13 cellular contexts compared by ENCODE assay signal in genomic region chr11:73195191-73196007, GRCh38. TPM values are rescaled to one million over a fixed set of nuclear protein-coding genes. Genes with fewer than 3 reads are reported as not detected.
A peak's percentile ranks its signal among the peaks of the same experiment; 100 is the strongest.
DNase-seq lines count a peak whose midpoint lies in the region; ATAC-seq, FAIRE-seq and TF ChIP-seq lines count a peak whose summit lies in the region.
"Had no signal": no experiment of that assay in that cellular context is flagged by ENCODE, and none has a peak within 500 bp of the region (broad histone marks: within the 10 kb centered on the region; RNA-seq: fewer than 3 reads in every experiment).

No MANE protein-coding gene starts in this region.

- ATAC-seq in WTC11 (no peak), T-helper 17 cell (no peak)
- no peak for ATAC-seq in naive thymus-derived CD8-positive, alpha-beta T cell

- peak overlapping the region; percentile 67 for H3K9ac ChIP-seq in keratinocyte (ENCODE audit: control insufficient read depth, extremely low read depth, insufficient read depth, low read length)

- DNase-seq in HT1080 (ENCODE audit: low read depth), result peak; percentile 81
- peak; percentile 8 for DNase-seq in WTC11 (ENCODE audit: low spot score)
- peak; percentile 98 for DNase-seq in keratinocyte (ENCODE audit: low read depth, low spot score)
- peak; percentile 60 for DNase-seq in transverse colon
- no peak for DNase-seq in T-helper 17 cell
- no peak for DNase-seq in naive thymus-derived CD8-positive, alpha-beta T cell
- no peak for DNase-seq in NK-92 (lab: John Stamatoyannopoulos, UW; ENCODE audit: unreplicated experiment)
- DNase-seq: activated CD4-positive, alpha-beta memory T cell treated with anti-CD3 and anti-CD28 coated beads, Interleukin-2, amount 10 ng/mL, durations not matched to agents 7 days and 5 days; effector memory CD4-positive, alpha-beta T cell; NCI-H1092 treated with DMSO at 0.1 percent for 48 hours; stimulated activated CD4-positive, alpha-beta T cell treated with anti-CD3 and anti-CD28 coated beads, Interleukin-4, amount 100 ng/mL, for 1 hour had no signal

- H3K4me2 ChIP-seq in keratinocyte (ENCODE audit: control insufficient read depth, extremely low read depth, insufficient read depth, low read depth, low read length), result peak overlapping the region; percentile 67

- H2AFZ ChIP-seq in keratinocyte (ENCODE audit: control insufficient read depth, low read length), result no peak overlapping the region

- no peaks in the 10 kb centered on the region for H3K27me3 ChIP-seq in keratinocyte (ENCODE audit: control insufficient read depth, extremely low read depth, insufficient read depth, low read length)
- H3K27me3 ChIP-seq in transverse colon, result no peaks in the 10 kb centered on the region
- H3K27me3 ChIP-seq: ovary had no signal

- peaks cover 71% of the 10 kb centered on the region for H3K4me1 ChIP-seq in keratinocyte (ENCODE audit: control insufficient read depth, extremely low read depth, insufficient read depth, low read length)
- H3K4me1 ChIP-seq in transverse colon, result peaks cover 9 to 57% (median 23%) of the 10 kb centered on the region in 4 donors

- H3K27ac ChIP-seq in keratinocyte (ENCODE audit: control insufficient read depth, insufficient read depth, low read length), result peak overlapping the region; percentile 94
- peak overlapping the region; percentile 83 to 87 (median 86) for H3K27ac ChIP-seq in transverse colon
- H3K27ac ChIP-seq: ovary had no signal

- H3K4me3 ChIP-seq in keratinocyte (ENCODE audit: control insufficient read depth in 2 of 3, extremely low read depth in 1 of 3, insufficient read depth in 2 of 3, low read depth in 1 of 3, low read length in 3 of 3) (peak overlapping the region in 1 of 3 experiments; percentile 48), transverse colon (no peak overlapping the region)
- H3K4me3 ChIP-seq: ovary had no signal

- H3K4me3 Mint-ChIP-seq in WTC11, result no peak overlapping the region
- no peak overlapping the region for H3K4me3 Mint-ChIP-seq in T-helper 17 cell
- H3K4me3 Mint-ChIP-seq in naive thymus-derived CD8-positive, alpha-beta T cell, result no peak overlapping the region
- H3K4me3 Mint-ChIP-seq: activated CD4-positive, alpha-beta memory T cell treated with anti-CD3 and anti-CD28 coated beads, Interleukin-2, amount 10 ng/mL, durations not matched to agents 7 days and 5 days had no signal

- H3K4me1 Mint-ChIP-seq in WTC11, result peaks cover 16% of the 10 kb centered on the region
- H3K4me1 Mint-ChIP-seq in T-helper 17 cell, result peaks cover 2% of the 10 kb centered on the region
- peaks cover 0 to 5% (median 0%) of the 10 kb centered on the region in 4 donors for H3K4me1 Mint-ChIP-seq in naive thymus-derived CD8-positive, alpha-beta T cell

- peaks cover 4% of the 10 kb centered on the region for H3K9me1 ChIP-seq in keratinocyte (ENCODE audit: control insufficient read depth, extremely low read depth, insufficient read depth, low read length)

- dilution Hi-C loops in keratinocyte (cut with MboI; ENCODE audit: extremely low pct_ligation_motif_present, low sequenced_read_pairs), result no loop called here

- H3K9me3 ChIP-seq in keratinocyte (ENCODE audit: control insufficient read depth, low read depth, low read length) (no peaks in the 10 kb centered on the region), transverse colon (no peaks in the 10 kb centered on the region), T-helper 17 cell (ENCODE audit: control insufficient read depth, low read length, poor library complexity, severe bottlenecking) (no peaks in the 10 kb centered on the region)
- H3K9me3 ChIP-seq: ovary had no signal

- POLR2A ChIA-PET in WTC11 (lab: Charles Lee), result no interaction called here
- POLR2A ChIA-PET in naive thymus-derived CD8-positive, alpha-beta T cell (lab: Charles Lee), result no interaction called here

- WGBS in transverse colon (ENCODE audit: low coverage in 1 of 2), 2 donors, result 79% methylated on average over 3 of the region's 3 CpGs; no CpG with 5 or more reads in 1 of the 2 donors

- TF ChIP-seq CTCF in WTC11 (IDR thresholded peaks at IDR 0.05) (no peak), keratinocyte (optimal IDR thresholded peaks at IDR 0.05 in 1 of 3, IDR thresholded peaks at IDR 0.05 in 1 of 3, conservative IDR thresholded peaks at IDR 0.05 in 1 of 3; ENCODE audit: extremely low read depth in 1 of 3, insufficient read depth in 2 of 3, low read length in 3 of 3) (no peak), transverse colon (IDR thresholded peaks at IDR 0.05) (peak in 1 of 5 experiments; percentile 12)

- H4K20me1 ChIP-seq in keratinocyte (ENCODE audit: control insufficient read depth, extremely low read depth, insufficient read depth, low read length), result no peaks in the 10 kb centered on the region

- TF ChIP-seq POLR2A in transverse colon (IDR thresholded peaks at IDR 0.05), result peak; percentile 57

- H3K36me3 ChIP-seq in keratinocyte (ENCODE audit: control insufficient read depth in 2 of 2, extremely low read depth in 1 of 2, insufficient read depth in 2 of 2, low read length in 2 of 2) (no peaks in the 10 kb centered on the region), transverse colon (no peaks in the 10 kb centered on the region)
- H3K36me3 ChIP-seq: ovary had no signal

- FAIRE-seq in keratinocyte (lab: Jason Lieb, UNC), result peak; percentile 95

- no peak for TF ChIP-seq EP300 in transverse colon (IDR thresholded peaks at IDR 0.05; ENCODE audit: low read depth)

- CTCF ChIA-PET in WTC11 (lab: Charles Lee), result interaction anchor here (1.3 to 2.7 kb wide), 3 partner anchors 10 to 364 kb away, joined by 4 to 10 read pairs (median 5); no protein-coding TSS in a partner anchor

- intact Hi-C loops in transverse colon (cut with DNase I; ENCODE audit: low total_unique reads), result loop anchor here (10.0 kb wide), 1 partner anchor 89 kb away; no protein-coding TSS in a partner anchor

- H3K27me3 Mint-ChIP-seq in WTC11 (ENCODE audit: low read depth) (peaks cover 2% of the 10 kb centered on the region; the same call in 1 of the 2 replicates), T-helper 17 cell (peaks cover 27% of the 10 kb centered on the region)
- peaks cover 2 to 5% (median 3%) of the 10 kb centered on the region in 5 donors for H3K27me3 Mint-ChIP-seq in naive thymus-derived CD8-positive, alpha-beta T cell

- no peak overlapping the region for H3K27ac Mint-ChIP-seq in WTC11
- H3K27ac Mint-ChIP-seq in T-helper 17 cell, result no peak overlapping the region
- no peak overlapping the region for H3K27ac Mint-ChIP-seq in naive thymus-derived CD8-positive, alpha-beta T cell
- H3K27ac Mint-ChIP-seq: activated CD4-positive, alpha-beta memory T cell treated with anti-CD3 and anti-CD28 coated beads, Interleukin-2, amount 10 ng/mL, durations not matched to agents 7 days and 5 days had no signal

- H3K36me3 Mint-ChIP-seq in WTC11, result no peaks in the 10 kb centered on the region
- peaks cover 2% of the 10 kb centered on the region for H3K36me3 Mint-ChIP-seq in T-helper 17 cell (ENCODE audit: low read depth)
- H3K36me3 Mint-ChIP-seq in naive thymus-derived CD8-positive, alpha-beta T cell, result no peaks in the 10 kb centered on the region

- H3K9me3 Mint-ChIP-seq in WTC11, result no peaks in the 10 kb centered on the region
- H3K9me3 Mint-ChIP-seq in naive thymus-derived CD8-positive, alpha-beta T cell, result no peaks in the 10 kb centered on the region
- H3K9me3 Mint-ChIP-seq: activated CD4-positive, alpha-beta memory T cell treated with anti-CD3 and anti-CD28 coated beads, Interleukin-2, amount 10 ng/mL, durations not matched to agents 7 days and 5 days had no signal

- in situ Hi-C loops in transverse colon (cut with MboI; ENCODE audit: low pct_ligation_motif_present in 1 of 4, low pct_unique_long_range_greater_than_20kb in 1 of 4, low sequenced_read_pairs in 3 of 4), result no loop called here

- no peaks in the 10 kb centered on the region for H3K79me2 ChIP-seq in keratinocyte (ENCODE audit: control insufficient read depth, insufficient read depth, low read length)

TF ChIP-seq in WTC11, 78 proteins besides CTCF, POLR2A, EP300 and RAD21 (continues in another document):
- TF ChIP-seq ATF1 (CRISPR knock-in tag; IDR thresholded peaks at IDR 0.05) (no peak), TP53 (CRISPR knock-in tag; IDR thresholded peaks at IDR 0.05) (no peak), KAT7 (CRISPR knock-in tag; IDR thresholded peaks at IDR 0.05; ENCODE audit: borderline replicate concordance) (no peak), HMGA2 (CRISPR knock-in tag; IDR thresholded peaks at IDR 0.05) (no peak)

RNA-seq across cellular contexts. Expression of gene P2RY2, which starts 22.7 kb away (rescaled TPM):
- 0.05 TPM in 1 of 2 replicates, not detected in the other for total RNA-seq in HT1080 (2014; rRNA removed; shearing (Covaris generic))
- not detected in 2 replicates for polyA plus RNA-seq in HT1080 (2015; cell fraction: cytosol; rRNA removed)
- 0.07 TPM in 2 replicates for polyA plus RNA-seq in HT1080 (2015; cell fraction: nucleus; rRNA removed)
- total RNA-seq in WTC11 (2021) (0.94 to 1.2 TPM (median 1.2 TPM) in 3 replicates), transverse colon (10 to 100 TPM in 3 of 4 donors, 1 to 10 TPM in 1; 8.6 to 21.4 (median 12.6) TPM), T-helper 17 cell (under 1 TPM; 0.29 to 0.55 TPM)
- polyA plus RNA-seq in keratinocyte, result 3.9 to 6.9 TPM (median 5.1 TPM) in 3 replicates
- polyA plus RNA-seq in keratinocyte (2011; ENCODE audit: low read depth), result 1.7 TPM
- polyA plus RNA-seq in keratinocyte (2011; cell fraction: cytosol; rRNA removed), result 2.4 and 2.8 TPM in 2 replicates
- polyA plus RNA-seq in keratinocyte (2011; cell fraction: nucleus; rRNA removed), result 3.9 and 4.0 TPM in 2 replicates
- polyA plus RNA-seq in keratinocyte (2012; ENCODE audit: low replicate concordance), result 2.1 and 7.0 TPM in 2 replicates
- polyA minus RNA-seq in keratinocyte, result 4.4 to 18.0 TPM (median 7.1 TPM) in 3 replicates
- polyA minus RNA-seq in keratinocyte (2011; cell fraction: cytosol; rRNA and poly(A)+ RNA removed), result 2.3 TPM
- polyA minus RNA-seq in keratinocyte (2011; cell fraction: nucleus; rRNA and poly(A)+ RNA removed), result 3.8 and 3.9 TPM in 2 replicates
- total RNA-seq in naive thymus-derived CD8-positive, alpha-beta T cell, result not detected
- polyA plus RNA-seq in naive thymus-derived CD8-positive, alpha-beta T cell, result not detected
- total RNA-seq: activated CD4-positive, alpha-beta memory T cell treated with anti-CD3 and anti-CD28 coated beads, Interleukin-2, amount 10 ng/mL, durations not matched to agents 7 days and 5 days; T-helper 1 cell treated with Interleukin-12 subunit alpha and Interleukin-12 subunit beta and Interleukin-4 antibody, amounts not matched to agents 30 ng/mL and 1 ng/mL, for 36 hours had no signal

RNA-seq across cellular contexts. Expression of gene FCHSD2, which starts 53.3 kb away (rescaled TPM):
- total RNA-seq in HT1080 (2014; rRNA removed; shearing (Covaris generic)), result 4.4 and 5.6 TPM in 2 replicates
- 19.3 and 23.9 TPM in 2 replicates for polyA plus RNA-seq in HT1080 (2015; cell fraction: cytosol; rRNA removed)
- polyA plus RNA-seq in HT1080 (2015; cell fraction: nucleus; rRNA removed), result 19.2 and 21.3 TPM in 2 replicates
- total RNA-seq in WTC11 (2021), result 8.4 to 10.1 TPM (median 8.8 TPM) in 3 replicates
- 11.6 to 16.2 TPM (median 14.2 TPM) in 3 replicates for polyA plus RNA-seq in keratinocyte
- 42.3 TPM for polyA plus RNA-seq in keratinocyte (2011; ENCODE audit: low read depth)
- 12.3 and 17.5 TPM in 2 replicates for polyA plus RNA-seq in keratinocyte (2011; cell fraction: cytosol; rRNA removed)
- 18.2 and 21.1 TPM in 2 replicates for polyA plus RNA-seq in keratinocyte (2011; cell fraction: nucleus; rRNA removed)
- polyA plus RNA-seq in keratinocyte (2012; ENCODE audit: low replicate concordance), result 11.2 and 12.1 TPM in 2 replicates
- 6.9 to 14.1 TPM (median 10.5 TPM) in 3 replicates for polyA minus RNA-seq in keratinocyte
- polyA minus RNA-seq in keratinocyte (2011; cell fraction: cytosol; rRNA and poly(A)+ RNA removed), result 14.8 TPM
- polyA minus RNA-seq in keratinocyte (2011; cell fraction: nucleus; rRNA and poly(A)+ RNA removed), result 9.6 and 16.4 TPM in 2 replicates
- total RNA-seq in transverse colon, result 10 to 100 TPM in 3 of 4 donors, 1 to 10 TPM in 1; 9.1 to 15.9 (median 15.0) TPM
- 10 to 100 TPM; 41.1 to 45.0 TPM for total RNA-seq in T-helper 17 cell
- 10 to 100 TPM; 54.6 to 70.0 TPM for total RNA-seq in naive thymus-derived CD8-positive, alpha-beta T cell
- polyA plus RNA-seq in naive thymus-derived CD8-positive, alpha-beta T cell, result 10 to 100 TPM; 11.8 to 15.6 (median 14.7) TPM

Comparison
In these comparisons a context has a peak if more than half of its experiments do, and no peak if none do; other contexts are left out.
1. DNase-seq: peak in HT1080 (single experiment), WTC11 (single experiment), keratinocyte (single experiment) and transverse colon (single experiment); none in T-helper 17 cell (0 of 3), naive thymus-derived CD8-positive, alpha-beta T cell (0 of 10) and NK-92 (single experiment).